Comparison of ENCODE assay signal across 1 cellular context in the genomic region with DNA sequence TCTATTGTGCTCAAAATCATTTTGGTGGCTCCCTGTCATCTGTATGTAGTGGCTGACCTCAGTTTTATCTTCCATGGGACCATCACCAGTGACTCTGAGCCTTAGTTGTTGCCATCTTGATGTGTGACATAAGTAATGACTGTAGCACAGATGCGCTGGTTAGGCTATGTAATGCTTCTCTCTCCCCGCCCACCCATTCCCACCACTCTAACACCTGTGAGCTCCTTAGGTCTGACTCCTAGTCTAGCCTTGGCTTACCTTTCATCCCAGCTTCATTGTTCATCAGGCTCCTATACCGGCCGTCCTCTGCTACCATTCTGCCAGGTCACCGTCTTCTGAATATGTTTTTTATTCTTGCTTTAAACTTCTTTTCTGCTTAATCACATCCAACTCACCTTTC.
TF ChIP-seq lines count a peak whose summit lies in the region.

No MANE protein-coding gene starts in this region.

TF ChIP-seq in liver, 16 proteins besides CTCF, POLR2A, EP300 and RAD21 (continued from another document):
- TF ChIP-seq REST (IDR thresholded peaks at IDR 0.05) (no peak), FOXA1 (IDR thresholded peaks at IDR 0.05) (no peak), NR2F2 (IDR thresholded peaks at IDR 0.05) (no peak), RXRA (IDR thresholded peaks at IDR 0.05) (no peak), JUND (IDR thresholded peaks at IDR 0.05) (no peak), EGR1 (IDR thresholded peaks at IDR 0.05; ENCODE audit: low read depth in 2 of 2) (no peak), TAF1 (conservative IDR thresholded peaks at IDR 0.05) (no peak), HNF4G (IDR thresholded peaks at IDR 0.05) (no peak), SP1 (IDR thresholded peaks at IDR 0.05) (no peak), HNF4A (conservative IDR thresholded peaks at IDR 0.05) (no peak)
TF ChIP-seq in liver: peak in this region for 0.
